ENCODE assay signal across 18 cellular contexts in the genomic region with DNA sequence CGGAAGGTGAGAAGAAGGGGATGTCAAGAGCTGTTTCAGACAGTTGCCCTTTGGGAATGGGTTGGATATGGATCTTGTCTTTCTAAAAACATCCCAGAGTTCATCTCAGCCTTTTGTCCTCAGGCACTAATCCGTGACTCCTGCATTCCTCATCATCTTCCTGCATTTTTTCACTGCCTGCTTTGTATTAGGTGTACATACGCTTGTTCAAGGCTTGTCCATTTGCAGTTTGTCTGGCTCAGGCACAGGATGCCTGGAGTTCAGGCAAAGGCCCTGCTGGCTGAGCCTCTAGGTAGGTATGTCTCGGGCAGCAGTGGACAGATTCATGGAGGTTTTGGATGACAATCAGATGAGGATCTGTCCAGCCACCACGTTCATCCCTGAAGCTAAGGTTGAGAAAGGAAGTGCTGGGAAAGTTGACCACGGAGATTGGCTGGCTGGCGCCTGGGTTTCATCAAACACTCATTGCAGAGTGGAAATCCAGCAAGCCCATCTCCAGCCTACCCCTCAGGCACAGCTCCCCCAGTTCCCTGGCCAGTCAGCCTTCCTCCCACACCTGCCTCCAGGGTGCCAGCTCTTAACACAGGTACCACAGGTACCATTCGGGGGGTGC. TPM values are rescaled to one million over a fixed set of nuclear protein-coding genes. Genes with fewer than 3 reads are reported as not detected.
DNase-seq lines count a peak whose midpoint lies in the region; ATAC-seq and TF ChIP-seq lines count a peak whose summit lies in the region.
"Had no signal": no experiment of that assay in that cellular context is flagged by ENCODE, and none has a peak within 500 bp of the region (broad histone marks: within the 10 kb centered on the region; RNA-seq: fewer than 3 reads in every experiment).

No MANE protein-coding gene starts in this region.

- peaks cover 61% of the 10 kb centered on the region for H3K4me1 Mint-ChIP-seq in HFFc6 (ENCODE audit: low read depth)

- H3K9me3 Mint-ChIP-seq in HFFc6: no peaks in the 10 kb centered on the region
- H3K9me3 Mint-ChIP-seq: CD8-positive, alpha-beta T cell had no signal

- dilution Hi-C loops in mammary epithelial cell (cut with HindIII; ENCODE audit: low sequenced_read_pairs): loop anchor here (25.0 kb wide), 1 partner anchor 211 kb away; the partner anchor contains the start of gene ASB8

- peaks cover 72% of the 10 kb centered on the region for H3K4me1 ChIP-seq in mammary epithelial cell (ENCODE audit: insufficient read depth, low read length)

- no peak overlapping the region for H3K4me3 ChIP-seq in mammary epithelial cell (replicated peaks in 1 of 3; ENCODE audit: insufficient read depth in 1 of 3, low read depth in 2 of 3, low read length in 3 of 3)
- H3K4me3 ChIP-seq: BLaER1, PC-9 had no signal

- peak overlapping the region; percentile 78 for H3K27ac ChIP-seq in mammary epithelial cell (ENCODE audit: insufficient read depth, low read depth, low read length)
- H3K27ac ChIP-seq: BLaER1, PC-9 had no signal

- 30% methylated on average over 8 of the region's 8 CpGs for WGBS in mammary epithelial cell (ENCODE audit: low coverage, missing lambda C conversion rate)

- H3K27ac Mint-ChIP-seq in HFFc6: no peak overlapping the region
- H3K27ac Mint-ChIP-seq: CD8-positive, alpha-beta T cell had no signal

- H3K27me3 Mint-ChIP-seq in HFFc6 (ENCODE audit: insufficient read depth): peaks cover 7% of the 10 kb centered on the region

- H3K4me2 ChIP-seq in mammary epithelial cell (ENCODE audit: insufficient read depth, low read depth, low read length): peak overlapping the region; percentile 63
- H3K4me2 ChIP-seq: BLaER1, PC-9 had no signal

- H3K27me3 ChIP-seq in mammary epithelial cell (ENCODE audit: insufficient read depth, low read length): no peaks in the 10 kb centered on the region
- H3K27me3 ChIP-seq: BLaER1 had no signal

- H3K9me3 ChIP-seq in mammary epithelial cell (replicated peaks; ENCODE audit: insufficient read depth, low read length): no peaks in the 10 kb centered on the region
- H3K9me3 ChIP-seq: BLaER1 had no signal

- H4K20me1 ChIP-seq in mammary epithelial cell (ENCODE audit: insufficient read depth, low read length): no peaks in the 10 kb centered on the region
- H4K20me1 ChIP-seq: BLaER1 had no signal

- TSS peak; percentile 60 for BruUV-seq in mammary epithelial cell (replicated peaks; lab: Mats Ljungman, UMichigan)

- DNase-seq in EH (ENCODE audit: low read depth): peak; percentile 49
- peak; percentile 37 for DNase-seq in HFFc6
- peak; percentile 77 for DNase-seq in mammary epithelial cell
- peak; percentile 5 for DNase-seq in kidney glomerular epithelial cell (lab: John Stamatoyannopoulos, UW)
- DNase-seq in NCI-H2107 treated with DMSO at 0.1 percent for 48 hours (lab: John Stamatoyannopoulos, UW; ENCODE audit: unreplicated experiment): no peak
- no peak for DNase-seq in NOMO-1 (lab: John Stamatoyannopoulos, UW; ENCODE audit: unreplicated experiment in 2 of 2)
- no peak for DNase-seq in hypothalamus (lab: John Stamatoyannopoulos, UW)
- DNase-seq: CD8-positive, alpha-beta T cell; DMS79 treated with DMSO at 0.1 percent for 48 hours; NCI-H1417 treated with DMSO at 0.1 percent for 48 hours; NCI-H1930; NCI-H2171 treated with DMSO at 0.1 percent for 48 hours; NCI-H774; PC-9; Right ventricle myocardium superior had no signal

- in situ Hi-C loops in mammary epithelial cell (cut with MboI; ENCODE audit: low sequenced_read_pairs in 2 of 2): no loop called here

- H3K79me2 ChIP-seq in mammary epithelial cell (ENCODE audit: insufficient read depth, low read length): no peaks in the 10 kb centered on the region

- no peak overlapping the region for H3K9ac ChIP-seq in mammary epithelial cell (ENCODE audit: insufficient read depth, low read length)
- H3K9ac ChIP-seq: BLaER1 had no signal

- H3K36me3 ChIP-seq in mammary epithelial cell (ENCODE audit: insufficient read depth, low read length): no peaks in the 10 kb centered on the region
- H3K36me3 ChIP-seq: BLaER1 had no signal

- H2AFZ ChIP-seq in mammary epithelial cell (ENCODE audit: low read depth, low read length): peak overlapping the region; percentile 33
- H2AFZ ChIP-seq: PC-9 had no signal

- no peaks in the 10 kb centered on the region for H3K36me3 Mint-ChIP-seq in HFFc6 (ENCODE audit: low read depth)
- H3K36me3 Mint-ChIP-seq: CD8-positive, alpha-beta T cell had no signal

- CTCF ChIA-PET in mammary epithelial cell (lab: Charles Lee; ENCODE audit: low non-redundant PET): interaction anchor here (0.5 kb wide), 1 partner anchor 81 kb away, joined by 6 read pairs; no protein-coding TSS in a partner anchor

- intact Hi-C loops in mammary epithelial cell (cut with micrococcal nuclease): loop anchor here (1.0 kb wide), 1 partner anchor 50 kb away; no protein-coding TSS in a partner anchor

- H3K4me3 Mint-ChIP-seq in HFFc6: no peak overlapping the region
- H3K4me3 Mint-ChIP-seq: CD8-positive, alpha-beta T cell had no signal

- ATAC-seq in HG03196 (IDR thresholded peaks at IDR 0.05; ENCODE audit: unreplicated experiment): no peak
- ATAC-seq: CD8-positive, alpha-beta T cell had no signal

- TF ChIP-seq CTCF in HFFc6 (IDR thresholded peaks at IDR 0.05): no peak
- no peak for TF ChIP-seq CTCF in mammary epithelial cell (conservative IDR thresholded peaks at IDR 0.05 in 1 of 2, IDR thresholded peaks at IDR 0.05 in 1 of 2; ENCODE audit: extremely low read depth in 1 of 2, insufficient read depth in 1 of 2, low read depth in 1 of 2, low read length in 2 of 2)

RNA-seq across cellular contexts. Expression of gene TMEM106C, which starts 12.4 kb away (rescaled TPM):
- 100 to 1,000 TPM in 5 of 6 experiments, 10 to 100 TPM in 1; 87.8 to 123 (median 107) TPM for total RNA-seq in HFFc6 (2021; fragmentation: NEBNext Ultra II Directional; extraction: Animal tissue kit (Norgen Biotek cat#: 25700))
- 10 to 100 TPM; 82.5 to 90.2 TPM for total RNA-seq in mammary epithelial cell
- 231 TPM for polyA plus RNA-seq in mammary epithelial cell
- 220 TPM for polyA minus RNA-seq in mammary epithelial cell

RNA-seq across cellular contexts. Expression of gene VDR, which starts 46.2 kb away (rescaled TPM):
- total RNA-seq in HFFc6 (2021; fragmentation: NEBNext Ultra II Directional; extraction: Animal tissue kit (Norgen Biotek cat#: 25700)): 10 to 100 TPM in 3 of 6 experiments, 1 to 10 TPM in 3; 8.4 to 14.8 (median 10.1) TPM
- 10 to 100 TPM; 71.8 to 89.5 TPM for total RNA-seq in mammary epithelial cell
- polyA plus RNA-seq in mammary epithelial cell: 105 TPM
- polyA minus RNA-seq in mammary epithelial cell: 129 TPM

RNA-seq across cellular contexts. Expression of gene COL2A1, which starts 53.3 kb away (rescaled TPM):
- not detected for total RNA-seq in HFFc6 (2021; fragmentation: NEBNext Ultra II Directional; extraction: Animal tissue kit (Norgen Biotek cat#: 25700))
- total RNA-seq in mammary epithelial cell: 1 to 10 TPM in 1 of 2 donors, under 1 TPM in 1; 0.61 to 7.7 TPM
- 0.78 TPM for polyA plus RNA-seq in mammary epithelial cell
- polyA minus RNA-seq in mammary epithelial cell: not detected
- total RNA-seq: CD8-positive, alpha-beta T cell; H4; PC-9; Right ventricle myocardium superior had no signal

Comparison
In these comparisons a context has a peak if more than half of its experiments do, and no peak if none do; other contexts are left out.
1. DNase-seq: peak in EH (single experiment), HFFc6 (single experiment), mammary epithelial cell (single experiment) and kidney glomerular epithelial cell (single experiment); none in NCI-H2107 treated with DMSO at 0.1 percent for 48 hours (single experiment), NOMO-1 (0 of 2) and hypothalamus (0 of 51).
2. RNA of gene VDR, which starts 46.2 kb away (total RNA-seq): 71.8 to 89.5 TPM in mammary epithelial cell; 8.4 to 14.8 TPM in HFFc6; every median in the first group is over 4 times any median in the second.